8 cellular contexts compared by ENCODE assay signal in the genomic region with DNA sequence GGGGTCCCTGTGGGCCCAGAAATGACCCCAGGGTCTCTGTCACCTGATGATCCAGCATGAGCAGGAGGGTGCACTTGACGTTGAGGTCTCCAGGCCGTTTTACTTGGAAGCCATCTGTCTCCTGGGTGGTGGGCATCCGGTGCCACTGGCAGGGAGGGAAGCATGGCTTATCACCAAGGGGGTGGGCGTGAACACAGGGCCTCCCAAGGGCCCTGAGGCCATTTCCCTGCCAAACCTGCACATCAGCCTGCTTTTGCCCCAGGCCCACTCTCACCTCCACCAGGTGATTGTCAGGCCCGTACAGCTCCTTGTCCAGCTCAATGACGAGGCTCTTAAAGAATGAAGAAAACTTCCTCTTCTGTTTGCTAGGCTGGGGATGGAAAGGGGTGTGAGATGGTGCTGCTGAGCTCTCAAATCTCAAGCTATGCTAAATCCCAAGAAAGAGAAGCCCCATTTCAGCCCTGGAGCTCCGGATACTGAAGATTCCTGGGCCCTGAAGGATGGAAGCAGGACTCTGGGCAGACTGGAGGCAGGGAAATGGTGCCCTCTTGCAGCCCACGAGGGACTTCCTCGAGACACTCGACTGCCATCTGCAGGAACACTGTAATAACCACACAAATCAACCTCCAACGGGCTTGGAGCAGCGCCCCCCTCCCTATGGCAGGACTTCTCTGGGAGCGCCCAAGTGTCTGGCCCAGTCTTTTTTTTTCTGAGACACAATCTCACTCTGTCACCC. TPM values are rescaled to one million over a fixed set of nuclear protein-coding genes. Genes with fewer than 3 reads are reported as not detected.
DNase-seq lines count a peak whose midpoint lies in the region; TF ChIP-seq lines count a peak whose summit lies in the region.

No MANE protein-coding gene starts in this region.

- peak overlapping the region; percentile 37 for H3K27ac Mint-ChIP-seq in activated naive CD8-positive, alpha-beta T cell
- H3K27ac Mint-ChIP-seq in glutamatergic neuron (ENCODE audit: unreplicated experiment) = no peak overlapping the region

- H3K9me3 Mint-ChIP-seq in activated naive CD8-positive, alpha-beta T cell (ENCODE audit: low read depth) = no peaks in the 10 kb centered on the region
- peaks cover 3% of the 10 kb centered on the region for H3K9me3 Mint-ChIP-seq in glutamatergic neuron (ENCODE audit: unreplicated experiment)

- TF ChIP-seq CTCF in glutamatergic neuron (IDR thresholded peaks at IDR 0.05; ENCODE audit: partially characterized antibody, unreplicated experiment) (peak; percentile 48), retinal pigment epithelial cell (conservative IDR thresholded peaks at IDR 0.05; ENCODE audit: low read depth, low read length) (peak; percentile 63)

- DNase-seq in CD1c-positive myeloid dendritic cell (ENCODE audit: extremely low spot score) = peak; percentile 80
- peak; percentile 55 for DNase-seq in GM19238 (ENCODE audit: insufficient read length, low spot score)
- DNase-seq in Kasumi-1 (lab: John Stamatoyannopoulos, UW) = peak; percentile 96 to 97
- peak; percentile 72 for DNase-seq in SIG-M5 (lab: John Stamatoyannopoulos, UW)
- peak; percentile 59 for DNase-seq in glutamatergic neuron
- no peak for DNase-seq in retinal pigment epithelial cell (ENCODE audit: low read depth)
- no peak for DNase-seq in cerebellar nuclear complex (lab: John Stamatoyannopoulos, UW)

- H3K4me1 Mint-ChIP-seq in activated naive CD8-positive, alpha-beta T cell (ENCODE audit: low read depth) = peaks cover 56% of the 10 kb centered on the region
- peaks cover 6% of the 10 kb centered on the region for H3K4me1 Mint-ChIP-seq in glutamatergic neuron (ENCODE audit: low read depth, unreplicated experiment)

- H3K27me3 Mint-ChIP-seq in activated naive CD8-positive, alpha-beta T cell = no peaks in the 10 kb centered on the region
- peaks cover 6% of the 10 kb centered on the region for H3K27me3 Mint-ChIP-seq in glutamatergic neuron (ENCODE audit: unreplicated experiment)

- H3K36me3 Mint-ChIP-seq in activated naive CD8-positive, alpha-beta T cell = peaks cover 5% of the 10 kb centered on the region
- H3K36me3 Mint-ChIP-seq in glutamatergic neuron (ENCODE audit: unreplicated experiment) = no peaks in the 10 kb centered on the region

- H3K4me3 ChIP-seq in retinal pigment epithelial cell (ENCODE audit: low read length) = no peak overlapping the region

- no peak overlapping the region for H3K4me3 Mint-ChIP-seq in activated naive CD8-positive, alpha-beta T cell
- H3K4me3 Mint-ChIP-seq in glutamatergic neuron (ENCODE audit: unreplicated experiment) = no peak overlapping the region

RNA-seq across cellular contexts. Expression of gene FTSJ3, which starts 7.1 kb away (rescaled TPM):
- 42.0 TPM for total RNA-seq in glutamatergic neuron (ENCODE audit: unreplicated experiment)

RNA-seq across cellular contexts. Expression of gene PSMC5, which starts 7.4 kb away (rescaled TPM):
- 133 TPM for total RNA-seq in glutamatergic neuron (ENCODE audit: unreplicated experiment)

RNA-seq across cellular contexts. Expression of gene SMARCD2, which starts 7.9 kb away (rescaled TPM):
- 84.5 TPM for total RNA-seq in glutamatergic neuron (ENCODE audit: unreplicated experiment)

RNA-seq across cellular contexts. Expression of gene CSH2, which starts 38.9 kb away (rescaled TPM):
- total RNA-seq in glutamatergic neuron (ENCODE audit: unreplicated experiment) = 0.56 TPM

RNA-seq across cellular contexts. Expression of gene GH2, which starts 47.1 kb away (rescaled TPM):
- total RNA-seq in glutamatergic neuron (ENCODE audit: unreplicated experiment) = not detected

Comparison
In these comparisons a context has a peak if more than half of its experiments do, and no peak if none do; other contexts are left out.
1. DNase-seq: peak in CD1c-positive myeloid dendritic cell (single experiment), GM19238 (single experiment), Kasumi-1 (2 of 2), SIG-M5 (single experiment) and glutamatergic neuron (single experiment); none in retinal pigment epithelial cell (single experiment) and cerebellar nuclear complex (0 of 2).